Comparison of ENCODE assay signal across 16 cellular contexts in genomic region chrX:148498067-148498466, GRCh38.
"Had no signal": no experiment of that assay in that cellular context is flagged by ENCODE, and none has a peak within 500 bp of the region (broad histone marks: within the 10 kb centered on the region; RNA-seq: fewer than 3 reads in every experiment).

No MANE protein-coding gene starts in this region.

- H3K9me3 ChIP-seq: breast epithelium, pancreas, thoracic aorta had no signal

- DNase-seq: activated B cell treated with CpG ODN at 0.5 μM for 24 hours; activated effector memory CD4-positive, alpha-beta T cell treated with Interleukin-2 at 50 U/mL for 16 hours; aorta; hypothalamus; kidney glomerular epithelial cell; stimulated activated CD4-positive, alpha-beta T cell treated with anti-CD3 and anti-CD28 coated beads, Interleukin-4, amount 100 ng/mL, for 1 hour; stimulated activated CD8-positive, alpha-beta memory T cell treated with anti-CD3 and anti-CD28 coated beads, Interleukin-4, amount 100 ng/mL, for 48 hours had no signal

- H3K27ac Mint-ChIP-seq: activated B cell treated with CpG ODN at 0.5 μM for 24 hours; activated naive CD8-positive, alpha-beta T cell; stimulated activated naive CD8-positive, alpha-beta T cell treated with anti-CD3 and anti-CD28 coated beads, Interleukin-15, Interleukin-2, amounts not matched to agents 100 ng/mL and 50 ng/mL, for 24 hours; T-helper 1 cell treated with Interleukin-12 subunit alpha and Interleukin-12 subunit beta and Interleukin-4 antibody, amounts not matched to agents 30 μg/mL and 1 μg/mL, for 36 hours had no signal

- H3K27ac ChIP-seq: breast epithelium, dorsolateral prefrontal cortex, pancreas, thoracic aorta had no signal

- H3K9me3 Mint-ChIP-seq: activated B cell treated with CpG ODN at 0.5 μM for 24 hours; neural crest cell; stimulated activated naive CD8-positive, alpha-beta T cell treated with anti-CD3 and anti-CD28 coated beads, Interleukin-15, Interleukin-2, amounts not matched to agents 100 ng/mL and 50 ng/mL, for 24 hours; T-helper 1 cell treated with Interleukin-12 subunit alpha and Interleukin-12 subunit beta and Interleukin-4 antibody, amounts not matched to agents 30 μg/mL and 1 μg/mL, for 36 hours had no signal

- H3K27me3 Mint-ChIP-seq: activated B cell treated with CpG ODN at 0.5 μM for 24 hours; activated naive CD8-positive, alpha-beta T cell; stimulated activated naive CD8-positive, alpha-beta T cell treated with anti-CD3 and anti-CD28 coated beads, Interleukin-15, Interleukin-2, amounts not matched to agents 100 ng/mL and 50 ng/mL, for 24 hours had no signal

- H3K36me3 ChIP-seq: breast epithelium, pancreas, thoracic aorta had no signal

- ATAC-seq: esophagus mucosa, pancreas had no signal

- H3K4me3 Mint-ChIP-seq: activated B cell treated with CpG ODN at 0.5 μM for 24 hours; activated naive CD8-positive, alpha-beta T cell; stimulated activated naive CD8-positive, alpha-beta T cell treated with anti-CD3 and anti-CD28 coated beads, Interleukin-15, Interleukin-2, amounts not matched to agents 100 ng/mL and 50 ng/mL, for 24 hours; T-helper 1 cell treated with Interleukin-12 subunit alpha and Interleukin-12 subunit beta and Interleukin-4 antibody, amounts not matched to agents 30 μg/mL and 1 μg/mL, for 36 hours had no signal

- H3K36me3 Mint-ChIP-seq: activated naive CD8-positive, alpha-beta T cell had no signal

- H3K4me3 ChIP-seq: breast epithelium, dorsolateral prefrontal cortex, pancreas, thoracic aorta had no signal

- H3K4me1 ChIP-seq: breast epithelium, pancreas had no signal
